1 cellular context compared by ENCODE assay signal in the genomic region with DNA sequence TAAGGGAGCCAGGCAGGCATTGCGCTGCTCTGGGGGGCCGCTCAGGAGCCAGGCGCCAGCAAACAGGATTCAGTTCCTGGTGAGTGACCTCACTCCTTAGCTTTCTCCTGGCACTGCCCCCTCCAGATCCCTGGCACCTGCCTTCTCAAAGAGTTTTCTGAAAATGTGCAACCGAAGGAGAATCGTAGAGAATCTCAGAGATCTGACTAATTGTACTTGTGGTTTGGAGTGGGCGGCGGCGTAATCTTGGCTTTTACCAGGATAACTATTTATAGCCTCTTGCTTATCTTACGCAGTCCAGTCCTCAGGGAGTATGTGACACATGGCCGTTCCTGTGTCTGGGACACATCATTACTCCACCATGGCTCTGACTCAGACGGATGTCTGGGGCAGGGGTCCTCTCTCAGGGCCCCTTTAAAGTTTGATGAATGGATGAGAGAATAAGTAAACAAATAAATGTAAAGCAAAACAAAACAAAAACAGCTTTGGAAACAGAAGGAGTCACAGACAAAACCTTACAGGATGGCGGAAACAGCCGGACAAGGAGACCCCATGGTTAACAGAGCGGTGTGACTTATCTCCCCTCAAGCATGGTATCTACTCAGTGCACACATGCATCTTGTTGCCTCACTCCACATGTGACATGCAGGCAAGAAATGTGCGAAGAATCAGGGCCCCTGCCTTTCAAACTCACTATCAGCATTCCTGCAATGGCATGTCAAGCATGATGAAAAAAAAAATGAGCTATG.
TF ChIP-seq lines count a peak whose summit lies in the region.

No MANE protein-coding gene starts in this region.

TF ChIP-seq in GM23338, 12 proteins besides CTCF, POLR2A, EP300 and RAD21 (continued from another document):
- TF ChIP-seq, protein P1, sequence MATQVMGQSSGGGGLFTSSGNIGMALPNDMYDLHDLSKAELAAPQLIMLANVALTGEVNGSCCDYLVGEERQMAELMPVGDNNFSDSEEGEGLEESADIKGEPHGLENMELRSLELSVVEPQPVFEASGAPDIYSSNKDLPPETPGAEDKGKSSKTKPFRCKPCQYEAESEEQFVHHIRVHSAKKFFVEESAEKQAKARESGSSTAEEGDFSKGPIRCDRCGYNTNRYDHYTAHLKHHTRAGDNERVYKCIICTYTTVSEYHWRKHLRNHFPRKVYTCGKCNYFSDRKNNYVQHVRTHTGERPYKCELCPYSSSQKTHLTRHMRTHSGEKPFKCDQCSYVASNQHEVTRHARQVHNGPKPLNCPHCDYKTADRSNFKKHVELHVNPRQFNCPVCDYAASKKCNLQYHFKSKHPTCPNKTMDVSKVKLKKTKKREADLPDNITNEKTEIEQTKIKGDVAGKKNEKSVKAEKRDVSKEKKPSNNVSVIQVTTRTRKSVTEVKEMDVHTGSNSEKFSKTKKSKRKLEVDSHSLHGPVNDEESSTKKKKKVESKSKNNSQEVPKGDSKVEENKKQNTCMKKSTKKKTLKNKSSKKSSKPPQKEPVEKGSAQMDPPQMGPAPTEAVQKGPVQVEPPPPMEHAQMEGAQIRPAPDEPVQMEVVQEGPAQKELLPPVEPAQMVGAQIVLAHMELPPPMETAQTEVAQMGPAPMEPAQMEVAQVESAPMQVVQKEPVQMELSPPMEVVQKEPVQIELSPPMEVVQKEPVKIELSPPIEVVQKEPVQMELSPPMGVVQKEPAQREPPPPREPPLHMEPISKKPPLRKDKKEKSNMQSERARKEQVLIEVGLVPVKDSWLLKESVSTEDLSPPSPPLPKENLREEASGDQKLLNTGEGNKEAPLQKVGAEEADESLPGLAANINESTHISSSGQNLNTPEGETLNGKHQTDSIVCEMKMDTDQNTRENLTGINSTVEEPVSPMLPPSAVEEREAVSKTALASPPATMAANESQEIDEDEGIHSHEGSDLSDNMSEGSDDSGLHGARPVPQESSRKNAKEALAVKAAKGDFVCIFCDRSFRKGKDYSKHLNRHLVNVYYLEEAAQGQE (IDR thresholded peaks at IDR 0.05; ENCODE audit: unreplicated experiment): no peak
- TF ChIP-seq ZNF114 (CRISPR knock-in tag; IDR thresholded peaks at IDR 0.05) (no peak), CREB1 (CRISPR knock-in tag; IDR thresholded peaks at IDR 0.05; ENCODE audit: low read depth) (no peak)
